9 cellular contexts compared by ENCODE assay signal in genomic region chr17:16989230-16989952, GRCh38. TPM values are rescaled to one million over a fixed set of nuclear protein-coding genes. Genes with fewer than 3 reads are reported as not detected.
DNase-seq lines count a peak whose midpoint lies in the region; ATAC-seq, FAIRE-seq and TF ChIP-seq lines count a peak whose summit lies in the region.
"Had no signal": no experiment of that assay in that cellular context is flagged by ENCODE, and none has a peak within 500 bp of the region (broad histone marks: within the 10 kb centered on the region; RNA-seq: fewer than 3 reads in every experiment).

No MANE protein-coding gene starts in this region.

- H3K4me2 ChIP-seq in GM12878 (ENCODE audit: control insufficient read depth, insufficient read depth), result peak overlapping the region; percentile 100
- H3K4me2 ChIP-seq in GM23338, result no peak overlapping the region

- SMC1A ChIA-PET in GM12878 (lab: Charles Lee; ENCODE audit: uncharacterized antibody, unreplicated experiment), result interaction anchor here (1.1 to 21.7 kb wide), 6 partner anchors 17 to 89 kb away, joined by 3 to 812 read pairs (median 5); partner anchors contain the start of gene TNFRSF13B

- POLR2A ChIA-PET in CD8-positive, alpha-beta T cell (lab: Charles Lee), result interaction anchor here (1.1 to 1.3 kb wide), 2 partner anchors 12 to 14 kb away, joined by 3 to 4 read pairs; no protein-coding TSS in a partner anchor
- POLR2A ChIA-PET in GM12878 (lab: Charles Lee), result interaction anchor here (3.5 to 21.9 kb wide), 2 partner anchors 18 to 44 kb away, joined by 18 to 656 read pairs; partner anchors contain the start of gene TNFRSF13B

- peak overlapping the region; percentile 82 for H3K9ac ChIP-seq in GM12878 (ENCODE audit: control insufficient read depth, insufficient read depth, low read length)

- no peaks in the 10 kb centered on the region for H3K9me2 ChIP-seq in GM23338 (ENCODE audit: insufficient read depth)

- H3K79me2 ChIP-seq in GM12878 (ENCODE audit: control insufficient read depth, insufficient read depth, low read length) (peaks cover 21% of the 10 kb centered on the region), GM23338 (replicated peaks; ENCODE audit: insufficient read depth) (no peaks in the 10 kb centered on the region)

- peak overlapping the region; percentile 3 for H3K27ac ChIP-seq in CD8-positive, alpha-beta T cell (ENCODE audit: low read depth, low read length)
- peak overlapping the region; percentile 96 for H3K27ac ChIP-seq in GM12878 (ENCODE audit: control insufficient read depth, insufficient read depth)
- H3K27ac ChIP-seq in GM23338 (ENCODE audit: low read depth), result no peak overlapping the region
- H3K27ac ChIP-seq: cardiac muscle cell had no signal

- RAD21 ChIA-PET in GM12878 (lab: Charles Lee; ENCODE audit: unreplicated experiment), result interaction anchor here (0.7 to 22.6 kb wide), 8 partner anchors 22 to 453 kb away, joined by 3 to 913 read pairs (median 4); partner anchors contain the start of gene TNFRSF13B

- peak; percentile 88 for FAIRE-seq in GM12878 (lab: Jason Lieb, UNC)

- no TSS peak for BruUV-seq in GM12878 (replicated peaks; lab: Mats Ljungman, UMichigan)

- intact Hi-C loops in CD8-positive, alpha-beta T cell (cut with DNase I, micrococcal nuclease), result no loop called here
- intact Hi-C loops in GM12878 (cut with micrococcal nuclease; ENCODE audit: unreplicated experiment), result loop anchor here (10.0 kb wide), 1 partner anchor 845 kb away; the partner anchor contains the start of gene SREBF1

- peak; percentile 48 for TF ChIP-seq RAD21 in GM12878 (IDR thresholded peaks at IDR 0.05; ENCODE audit: insufficient read depth, low read depth, low read length)

- TF ChIP-seq EP300 in GM12878 (IDR thresholded peaks at IDR 0.05; ENCODE audit: borderline replicate concordance in 1 of 2, control insufficient read depth in 1 of 2, low read depth in 2 of 2, low read length in 2 of 2), result peak in 1 of 2 experiments; percentile 64; a peak in 2 of 4 replicates

- no peak for TF ChIP-seq CTCF in CD8-positive, alpha-beta T cell (IDR thresholded peaks at IDR 0.05)
- TF ChIP-seq CTCF in GM12878 (IDR thresholded peaks at IDR 0.05 in 2 of 3, conservative IDR thresholded peaks at IDR 0.05 in 1 of 3; ENCODE audit: control insufficient read depth in 2 of 3, extremely low read depth in 1 of 3, insufficient read depth in 1 of 3, low read depth in 3 of 3, low read length in 3 of 3), result peak in 1 of 3 experiments; percentile 33; a peak in 1 of 6 replicates
- TF ChIP-seq CTCF in GM23338 (conservative IDR thresholded peaks at IDR 0.05; ENCODE audit: low read depth in 2 of 2), result no peak

- peaks cover 31% of the 10 kb centered on the region for H3K4me1 Mint-ChIP-seq in CD8-positive, alpha-beta T cell (ENCODE audit: low read depth)
- H3K4me1 Mint-ChIP-seq in GM23338, result peaks cover 4% of the 10 kb centered on the region; the same call in 1 of the 3 replicates

- H3K27me3 Mint-ChIP-seq in CD8-positive, alpha-beta T cell (ENCODE audit: low read depth), result no peaks in the 10 kb centered on the region
- H3K27me3 Mint-ChIP-seq in GM23338 (ENCODE audit: insufficient read depth, low read depth, poor library complexity), result peaks cover 5% of the 10 kb centered on the region

- no peaks in the 10 kb centered on the region for H3F3A ChIP-seq in GM23338 (replicated peaks; ENCODE audit: low read depth)

- no peaks in the 10 kb centered on the region for H3K27me3 ChIP-seq in CD8-positive, alpha-beta T cell (ENCODE audit: insufficient read depth, low read length)
- H3K27me3 ChIP-seq in GM12878 (replicated peaks in 1 of 2; ENCODE audit: control insufficient read depth in 2 of 2, insufficient read depth in 2 of 2, low read length in 1 of 2) (no peaks in the 10 kb centered on the region), GM23338 (ENCODE audit: insufficient read depth) (no peaks in the 10 kb centered on the region)
- H3K27me3 ChIP-seq: cardiac muscle cell had no signal

- H3K4me1 ChIP-seq in CD8-positive, alpha-beta T cell (ENCODE audit: insufficient read depth, low read length), result peaks cover 41% of the 10 kb centered on the region
- peaks cover 61% of the 10 kb centered on the region for H3K4me1 ChIP-seq in GM12878 (ENCODE audit: control insufficient read depth, insufficient read depth, low read length)
- H3K4me1 ChIP-seq in GM23338 (ENCODE audit: insufficient read depth), result no peaks in the 10 kb centered on the region

- no peaks in the 10 kb centered on the region for H3K36me3 Mint-ChIP-seq in CD8-positive, alpha-beta T cell
- H3K36me3 Mint-ChIP-seq in GM23338 (ENCODE audit: low read depth), result no peaks in the 10 kb centered on the region

- H4K20me1 ChIP-seq in GM12878 (ENCODE audit: control insufficient read depth, insufficient read depth) (no peaks in the 10 kb centered on the region), GM23338 (replicated peaks; ENCODE audit: insufficient read depth) (no peaks in the 10 kb centered on the region)

- no peaks in the 10 kb centered on the region for H3K9me3 Mint-ChIP-seq in CD8-positive, alpha-beta T cell
- no peaks in the 10 kb centered on the region for H3K9me3 Mint-ChIP-seq in GM23338

- H2AFZ ChIP-seq in GM12878 (ENCODE audit: control insufficient read depth, low read depth, low read length), result no peak overlapping the region
- H2AFZ ChIP-seq in GM23338, result no peak overlapping the region

- peak overlapping the region; percentile 89 for H3K27ac Mint-ChIP-seq in CD8-positive, alpha-beta T cell
- H3K27ac Mint-ChIP-seq in GM23338, result no peak overlapping the region

- H3K4me3 ChIP-seq in CD8-positive, alpha-beta T cell (ENCODE audit: low read depth, low read length), result no peak overlapping the region
- H3K4me3 ChIP-seq in GM12878 (peak overlapping the region; percentile 62), GM23338 (no peak overlapping the region)
- H3K4me3 ChIP-seq: cardiac muscle cell had no signal

- no peaks in the 10 kb centered on the region for H3K9me3 ChIP-seq in CD8-positive, alpha-beta T cell (ENCODE audit: low read length)
- no peaks in the 10 kb centered on the region for H3K9me3 ChIP-seq in GM12878 (replicated peaks; ENCODE audit: control insufficient read depth, insufficient read depth, low read length)

- no peaks in the 10 kb centered on the region for H3K36me3 ChIP-seq in CD8-positive, alpha-beta T cell (ENCODE audit: insufficient read depth, low read length)
- no peaks in the 10 kb centered on the region; a peak in 1 of 4 replicates for H3K36me3 ChIP-seq in GM12878 (ENCODE audit: control insufficient read depth in 2 of 2, insufficient read depth in 2 of 2, low read length in 1 of 2)
- H3K36me3 ChIP-seq in GM23338 (ENCODE audit: insufficient read depth), result no peaks in the 10 kb centered on the region
- H3K36me3 ChIP-seq: cardiac muscle cell had no signal

- peak; percentile 36 for ATAC-seq in CD8-positive, alpha-beta T cell
- ATAC-seq in HG03280 (IDR thresholded peaks at IDR 0.05; ENCODE audit: unreplicated experiment), result peak; percentile 32
- peak; percentile 45 for ATAC-seq in GM12878
- ATAC-seq in GM23338, result no peak

- H3K4me3 Mint-ChIP-seq in CD8-positive, alpha-beta T cell, result peak overlapping the region; percentile 71
- H3K4me3 Mint-ChIP-seq in GM23338, result no peak overlapping the region

- no peak for TF ChIP-seq POLR2A in GM12878 (IDR thresholded peaks at IDR 0.05; ENCODE audit: low read depth, low read length)

- in situ Hi-C loops in GM12878 (cut with MboI), result loop anchor here (10.0 to 25.0 kb wide), 2 partner anchors 575 to 1923 kb away; partner anchors contain the start of gene TRPV2

- DNase-seq in CD8-positive, alpha-beta T cell, result peak in 2 of 7 experiments; percentile 20 to 21
- DNase-seq in GM19240 (ENCODE audit: insufficient read length, low spot score) (peak; percentile 32), GM12878 (ENCODE audit: low read depth, low spot score) (peak; percentile 87), NCI-H345 treated with DMSO at 0.1 percent for 48 hours (lab: John Stamatoyannopoulos, UW; ENCODE audit: unreplicated experiment) (no peak), NCI-H510A (lab: John Stamatoyannopoulos, UW) (no peak), GM23338 (ENCODE audit: low spot score) (no peak)
- no peak for DNase-seq in stimulated activated CD4-positive, alpha-beta T cell treated with anti-CD3 and anti-CD28 coated beads, Interleukin-2, amount 100 ng/mL, for 24 hours

- CTCF ChIA-PET in CD8-positive, alpha-beta T cell (lab: Charles Lee), result interaction anchor here (1.0 to 3.7 kb wide), 6 partner anchors 7 to 453 kb away, joined by 3 to 16 read pairs (median 3); no protein-coding TSS in a partner anchor
- CTCF ChIA-PET in GM12878 (lab: Yijun Ruan, JAX), result interaction anchor here (0.8 to 11.9 kb wide), 6 partner anchors 11 to 75 kb away, joined by 3 to 361 read pairs (median 24); partner anchors contain the start of gene TNFRSF13B

- 1% methylated on average over 12 of the region's 12 CpGs for WGBS in GM12878 (ENCODE audit: insufficient coverage, insufficient replicate concordance, low lambda C conversion rate, missing lambda C conversion rate)

RNA-seq across cellular contexts. Expression of gene TNFRSF13B, which starts 17.5 kb away (rescaled TPM):
- total RNA-seq in CD8-positive, alpha-beta T cell, result not detected
- 353 and 380 TPM in 2 replicates for total RNA-seq in GM12878 (2013; cell fraction: nucleolus; rRNA removed)
- 101 and 116 TPM in 2 replicates for total RNA-seq in GM12878 (2014; rRNA removed)
- 50.4 and 53.0 TPM in 2 replicates for total RNA-seq in GM12878 (2014; rRNA removed; fragmentation: Illumina TruSeq; extraction: Trizol)
- total RNA-seq in GM12878 (2021), result 160 and 161 TPM in 2 replicates
- 102 TPM for polyA plus RNA-seq in GM12878 (2011; ENCODE audit: low read depth)
- 45.9 and 91.3 TPM in 2 replicates for polyA plus RNA-seq in GM12878 (2011; rRNA removed)
- polyA plus RNA-seq in GM12878 (2011; cell fraction: cytosol; rRNA removed), result 124 and 142 TPM in 2 replicates
- polyA plus RNA-seq in GM12878 (2011; cell fraction: nucleus; rRNA removed), result 234 and 258 TPM in 2 replicates
- polyA plus RNA-seq in GM12878 (2012), result 237 and 313 TPM in 2 replicates
- 53.0 and 141 TPM in 2 replicates for polyA plus RNA-seq in GM12878 (2014; fragmentation: Illumina TruSeq; extraction: Trizol)
- 10 to 100 TPM; 15.5 to 23.1 TPM for polyA plus RNA-seq in GM12878 (2014; fragmentation: Nextera tagmentation; extraction: Ambion mirVana)
- polyA plus RNA-seq in GM12878 (2014; rRNA removed), result 231 and 255 TPM in 2 replicates
- 100 to 1,000 TPM; 121 to 139 TPM for polyA plus RNA-seq in GM12878 (2016; fragmentation: Nextera tagmentation; extraction: Ambion mirVana)
- polyA minus RNA-seq in GM12878 (2011; rRNA and poly(A)+ RNA removed), result 123 and 202 TPM in 2 replicates
- 45.4 TPM in 2 replicates for polyA minus RNA-seq in GM12878 (2011; cell fraction: cytosol; rRNA and poly(A)+ RNA removed)
- polyA minus RNA-seq in GM12878 (2011; cell fraction: nucleus; rRNA and poly(A)+ RNA removed), result 141 and 184 TPM in 2 replicates
- total RNA-seq in GM23338 (2014; rRNA removed; shearing (Covaris generic)), result not detected in 2 replicates
- polyA plus RNA-seq in GM23338 (2016; fragmentation: Nextera tagmentation; extraction: Ambion mirVana), result 0.16 and 0.24 TPM in 2 replicates
- total RNA-seq: cardiac muscle cell had no signal
- polyA plus RNA-seq: cardiac muscle cell had no signal

RNA-seq across cellular contexts. Expression of gene MPRIP, which starts 52.9 kb away (rescaled TPM):
- 100 to 1,000 TPM; 146 to 149 TPM for total RNA-seq in CD8-positive, alpha-beta T cell
- 167 and 175 TPM in 2 replicates for total RNA-seq in GM12878 (2013; cell fraction: nucleolus; rRNA removed)
- total RNA-seq in GM12878 (2014; rRNA removed), result 115 and 131 TPM in 2 replicates
- total RNA-seq in GM12878 (2014; rRNA removed; fragmentation: Illumina TruSeq; extraction: Trizol), result 79.0 and 83.9 TPM in 2 replicates
- total RNA-seq in GM12878 (2021), result 159 and 168 TPM in 2 replicates
- 49.9 TPM for polyA plus RNA-seq in GM12878 (2011; ENCODE audit: low read depth)
- polyA plus RNA-seq in GM12878 (2011; rRNA removed), result 51.1 and 70.6 TPM in 2 replicates
- polyA plus RNA-seq in GM12878 (2011; cell fraction: cytosol; rRNA removed), result 59.0 and 62.4 TPM in 2 replicates
- polyA plus RNA-seq in GM12878 (2011; cell fraction: nucleus; rRNA removed), result 87.4 and 124 TPM in 2 replicates
- 72.2 and 77.0 TPM in 2 replicates for polyA plus RNA-seq in GM12878 (2012)
- 35.1 and 72.7 TPM in 2 replicates for polyA plus RNA-seq in GM12878 (2014; fragmentation: Illumina TruSeq; extraction: Trizol)
- polyA plus RNA-seq in GM12878 (2014; fragmentation: Nextera tagmentation; extraction: Ambion mirVana), result 10 to 100 TPM; 24.3 to 44.6 TPM
- polyA plus RNA-seq in GM12878 (2014; rRNA removed), result 89.3 and 97.0 TPM in 2 replicates
- 10 to 100 TPM; 16.5 to 18.5 TPM for polyA plus RNA-seq in GM12878 (2016; fragmentation: Nextera tagmentation; extraction: Ambion mirVana)
- 73.8 and 103 TPM in 2 replicates for polyA minus RNA-seq in GM12878 (2011; rRNA and poly(A)+ RNA removed)
- 36.6 and 63.1 TPM in 2 replicates for polyA minus RNA-seq in GM12878 (2011; cell fraction: cytosol; rRNA and poly(A)+ RNA removed)
- 35.7 and 59.5 TPM in 2 replicates for polyA minus RNA-seq in GM12878 (2011; cell fraction: nucleus; rRNA and poly(A)+ RNA removed)
- total RNA-seq in GM23338 (2014; rRNA removed; shearing (Covaris generic)), result 84.6 and 113 TPM in 2 replicates
- polyA plus RNA-seq in GM23338 (2016; fragmentation: Nextera tagmentation; extraction: Ambion mirVana), result 36.5 and 39.3 TPM in 2 replicates

Comparison
In these comparisons a context has a peak if more than half of its experiments do, and no peak if none do; other contexts are left out.
1. DNase-seq: peak in GM19240 (single experiment) and GM12878 (single experiment); none in NCI-H345 treated with DMSO at 0.1 percent for 48 hours (single experiment), stimulated activated CD4-positive, alpha-beta T cell treated with anti-CD3 and anti-CD28 coated beads, Interleukin-2, amount 100 ng/mL, for 24 hours (0 of 2), NCI-H510A (single experiment) and GM23338 (single experiment).
2. RNA of gene TNFRSF13B, which starts 17.5 kb away (total RNA-seq): 50.4 to 380 TPM in GM12878; not detected in CD8-positive, alpha-beta T cell and not detected in GM23338; every median in the first group is over 10 times any median in the second.